8 cellular contexts compared by ENCODE assay signal in genomic region chr12:92929957-92930356, GRCh38. TPM values are rescaled to one million over a fixed set of nuclear protein-coding genes. Genes with fewer than 3 reads are reported as not detected.
DNase-seq lines count a peak whose midpoint lies in the region; ATAC-seq and TF ChIP-seq lines count a peak whose summit lies in the region.

No MANE protein-coding gene starts in this region.

- BruUV-seq in mammary epithelial cell (replicated peaks; lab: Mats Ljungman, UMichigan) = TSS peak; percentile 55

- H3K27me3 ChIP-seq in ACC112 (ENCODE audit: insufficient read depth, low read length) (no peaks in the 10 kb centered on the region), HL-60 (ENCODE audit: insufficient read depth, poor library complexity, severe bottlenecking) (no peaks in the 10 kb centered on the region), mammary epithelial cell (ENCODE audit: insufficient read depth, low read length) (no peaks in the 10 kb centered on the region), mucosa of rectum (ENCODE audit: control insufficient read depth in 2 of 2, insufficient read depth in 2 of 2, low read length in 2 of 2) (no peaks in the 10 kb centered on the region)

- no peaks in the 10 kb centered on the region for H4K20me1 ChIP-seq in mammary epithelial cell (ENCODE audit: insufficient read depth, low read length)

- intact Hi-C loops in mammary epithelial cell (cut with micrococcal nuclease) (loop anchor here (1.0 to 10.0 kb wide), 6 partner anchors 8 to 195 kb away; no protein-coding TSS in a partner anchor), sciatic nerve (cut with DNase I) (no loop called here)

- dilution Hi-C loops in mammary epithelial cell (cut with HindIII; ENCODE audit: low sequenced_read_pairs) = no loop called here

- peaks cover 36% of the 10 kb centered on the region for H3K79me2 ChIP-seq in ACC112 (ENCODE audit: control insufficient read depth, insufficient read depth, low read length, unreplicated experiment)
- H3K79me2 ChIP-seq in mammary epithelial cell (ENCODE audit: insufficient read depth, low read length) = peaks cover 36% of the 10 kb centered on the region

- 2% methylated on average over 9 of the region's 9 CpGs for WGBS in mammary epithelial cell (ENCODE audit: low coverage, missing lambda C conversion rate)

- H3K9me3 ChIP-seq in mammary epithelial cell (replicated peaks; ENCODE audit: insufficient read depth, low read length) (no peaks in the 10 kb centered on the region), mucosa of rectum (ENCODE audit: control insufficient read depth in 2 of 2, low read length in 2 of 2) (no peaks in the 10 kb centered on the region)

- TF ChIP-seq CTCF in HL-60 (IDR thresholded peaks at IDR 0.05; ENCODE audit: insufficient read depth, low read length) (no peak), mammary epithelial cell (conservative IDR thresholded peaks at IDR 0.05 in 1 of 2, IDR thresholded peaks at IDR 0.05 in 1 of 2; ENCODE audit: extremely low read depth in 1 of 2, insufficient read depth in 1 of 2, low read depth in 1 of 2, low read length in 2 of 2) (no peak)

- CTCF ChIA-PET in mammary epithelial cell (lab: Charles Lee; ENCODE audit: low non-redundant PET) = no interaction called here

- H3K36me3 ChIP-seq in ACC112 (ENCODE audit: insufficient read depth, low read length) (no peaks in the 10 kb centered on the region), mammary epithelial cell (ENCODE audit: insufficient read depth, low read length) (no peaks in the 10 kb centered on the region), mucosa of rectum (ENCODE audit: control insufficient read depth in 2 of 2, insufficient read depth in 2 of 2, low read length in 2 of 2) (no peaks in the 10 kb centered on the region)

- H3K4me2 ChIP-seq in mammary epithelial cell (ENCODE audit: insufficient read depth, low read depth, low read length) = peak overlapping the region; percentile 84

- peak overlapping the region; percentile 92 for H3K9ac ChIP-seq in mammary epithelial cell (ENCODE audit: insufficient read depth, low read length)
- peak overlapping the region; percentile 93 to 99 for H3K9ac ChIP-seq in mucosa of rectum (ENCODE audit: low read depth in 1 of 2, low read length in 2 of 2)

- H2AFZ ChIP-seq in ACC112 (ENCODE audit: low read length, unreplicated experiment) (peak overlapping the region; percentile 92), mammary epithelial cell (ENCODE audit: low read depth, low read length) (peak overlapping the region; percentile 86)

- H3K4me3 ChIP-seq in ACC112 (ENCODE audit: low read depth, low read length) (peak overlapping the region; percentile 79), HL-60 (replicated peaks; ENCODE audit: insufficient read depth, low read length) (peak overlapping the region; percentile 55), mammary epithelial cell (replicated peaks in 1 of 3; ENCODE audit: insufficient read depth in 1 of 3, low read depth in 2 of 3, low read length in 3 of 3) (peak overlapping the region; percentile 66 to 70 (median 68)), mucosa of rectum (ENCODE audit: low read length in 2 of 2) (peak overlapping the region; percentile 91 to 95)

- H3K4me1 ChIP-seq in ACC112 (ENCODE audit: control insufficient read depth, insufficient read depth, low read length, unreplicated experiment) = peaks cover 13% of the 10 kb centered on the region
- peaks cover 17% of the 10 kb centered on the region for H3K4me1 ChIP-seq in mammary epithelial cell (ENCODE audit: insufficient read depth, low read length)
- H3K4me1 ChIP-seq in mucosa of rectum (ENCODE audit: control insufficient read depth in 2 of 2, insufficient read depth in 2 of 2, low read length in 2 of 2) = peaks cover 11 to 14% of the 10 kb centered on the region in 2 donors

- H3K27ac ChIP-seq in ACC112 (ENCODE audit: low read depth, low read length) (peak overlapping the region; percentile 74), HL-60 (replicated peaks) (peak overlapping the region; percentile 85), mammary epithelial cell (ENCODE audit: insufficient read depth, low read depth, low read length) (peak overlapping the region; percentile 97), mucosa of rectum (ENCODE audit: low read depth in 2 of 2, low read length in 2 of 2) (peak overlapping the region; percentile 94 to 97)

- DNase-seq in HL-60 (ENCODE audit: low read depth in 1 of 2, low spot score in 1 of 2) (no peak), mammary epithelial cell (peak; percentile 12), sciatic nerve (ENCODE audit: low spot score) (no peak)

- in situ Hi-C loops in mammary epithelial cell (cut with MboI; ENCODE audit: low sequenced_read_pairs in 2 of 2) = no loop called here

- ATAC-seq in GM19023 (IDR thresholded peaks at IDR 0.05; ENCODE audit: unreplicated experiment) = no peak
- no peak for ATAC-seq in HG03280 (IDR thresholded peaks at IDR 0.05; ENCODE audit: unreplicated experiment)
- no peak for ATAC-seq in HG03469 (IDR thresholded peaks at IDR 0.05; ENCODE audit: unreplicated experiment)
- no peak for ATAC-seq in sciatic nerve

RNA-seq across cellular contexts. Expression of gene EEA1, which starts 0.9 kb away (rescaled TPM):
- total RNA-seq in mammary epithelial cell (10 to 100 TPM; 17.2 to 45.2 TPM), sciatic nerve (45.3 TPM)
- 5.8 TPM for polyA plus RNA-seq in mammary epithelial cell
- polyA minus RNA-seq in mammary epithelial cell = 43.6 TPM
